16 cellular contexts compared by ENCODE assay signal in genomic region chr6:43339168-43339567, GRCh38. TPM values are rescaled to one million over a fixed set of nuclear protein-coding genes. Genes with fewer than 3 reads are reported as not detected.
A peak's percentile ranks its signal among the peaks of the same experiment; 100 is the strongest.
DNase-seq lines count a peak whose midpoint lies in the region; ATAC-seq and TF ChIP-seq lines count a peak whose summit lies in the region.
"Had no signal": no experiment of that assay in that cellular context is flagged by ENCODE, and none has a peak within 500 bp of the region (broad histone marks: within the 10 kb centered on the region; RNA-seq: fewer than 3 reads in every experiment).

No MANE protein-coding gene starts in this region.

- no peaks in the 10 kb centered on the region for H3K27me3 Mint-ChIP-seq in CD4-positive, alpha-beta T cell

- TF ChIP-seq CTCF in CD4-positive, alpha-beta T cell (IDR thresholded peaks at IDR 0.05): no peak

- intact Hi-C loops in CD4-positive, alpha-beta T cell (cut with DNase I, micrococcal nuclease): loop anchor here in 1 of 2 experiments (5.0 to 10.0 kb wide), 2 partner anchors 72 to 434 kb away; no protein-coding TSS in a partner anchor
- intact Hi-C loops in left colon (cut with DNase I, micrococcal nuclease): loop anchor here in 1 of 2 donors (10.0 kb wide), 1 partner anchor 74 kb away; no protein-coding TSS in a partner anchor

- POLR2A ChIA-PET in CD4-positive, alpha-beta T cell (lab: Charles Lee): interaction anchor here (0.7 kb wide), 1 partner anchor 284 kb away, joined by 4 read pairs; no protein-coding TSS in a partner anchor

- no peak overlapping the region for H3K27ac ChIP-seq in CD4-positive, alpha-beta T cell (ENCODE audit: low read depth, low read length)
- H3K27ac ChIP-seq: A549 had no signal

- CTCF ChIA-PET in CD4-positive, alpha-beta T cell (lab: Charles Lee): interaction anchor here (1.1 kb wide), 1 partner anchor 59 kb away, joined by 3 read pairs; no protein-coding TSS in a partner anchor

- H3K36me3 Mint-ChIP-seq in CD4-positive, alpha-beta T cell (ENCODE audit: low read depth): peaks cover 87% of the 10 kb centered on the region

- peaks cover 9% of the 10 kb centered on the region for H3K4me1 Mint-ChIP-seq in CD4-positive, alpha-beta T cell (ENCODE audit: low read depth)

- no peak for DNase-seq in CD4-positive, alpha-beta T cell
- DNase-seq in NCI-H1694 treated with DMSO at 0.1 percent for 48 hours (lab: John Stamatoyannopoulos, UW) (no peak), NOMO-1 treated with DMSO at 0.1 percent for 48 hours (lab: John Stamatoyannopoulos, UW; ENCODE audit: unreplicated experiment) (no peak), left colon (no peak), ecto neural progenitor cell (ENCODE audit: low spot score) (no peak)
- DNase-seq: activated CD4-positive, CD25-positive, alpha-beta regulatory T cell treated with anti-CD3 and anti-CD28 coated beads, Interleukin-2, amount 50 U/mL, for 72 hours; DMS79; NCI-H1694; NK-92 treated with Interleukin-12 subunit alpha and Interleukin-12 subunit beta, amount 100 ng/mL, for 24 hours; stimulated activated CD4-positive, alpha-beta T cell treated with anti-CD3 and anti-CD28 coated beads, Interleukin-4, amount 100 ng/mL, for 4 hours had no signal

- no peaks in the 10 kb centered on the region for H3K27me3 ChIP-seq in CD4-positive, alpha-beta T cell (ENCODE audit: control insufficient read depth, insufficient read depth, low read length)

- TF ChIP-seq POLR2A in GM19099 (IDR thresholded peaks at IDR 0.05; ENCODE audit: extremely low read depth, insufficient read length, low read depth): peak; percentile 31

- no peaks in the 10 kb centered on the region for H3K9me3 ChIP-seq in CD4-positive, alpha-beta T cell (ENCODE audit: control insufficient read depth, low read length)
- H3K9me3 ChIP-seq: A549 had no signal

- no peak for ATAC-seq in CD4-positive, alpha-beta T cell (ENCODE audit: poor library complexity)
- peak; percentile 80 for ATAC-seq in GM21786 (IDR thresholded peaks at IDR 0.05; ENCODE audit: unreplicated experiment)
- ATAC-seq in HG03196 (IDR thresholded peaks at IDR 0.05; ENCODE audit: unreplicated experiment): peak; percentile 43
- no peak for ATAC-seq in left colon
- ATAC-seq: A549 had no signal

- H3K9me3 Mint-ChIP-seq in CD4-positive, alpha-beta T cell: no peaks in the 10 kb centered on the region

- no peak overlapping the region for H3K4me3 Mint-ChIP-seq in CD4-positive, alpha-beta T cell

- peak overlapping the region; percentile 2 for H3K27ac Mint-ChIP-seq in CD4-positive, alpha-beta T cell

RNA-seq across cellular contexts. Expression of gene ZNF318, which starts 30.3 kb away (rescaled TPM):
- total RNA-seq in CD4-positive, alpha-beta T cell: 10 to 100 TPM; 20.4 TPM
- total RNA-seq in left colon: 10 to 100 TPM; 12.3 to 13.2 TPM

RNA-seq across cellular contexts. Expression of gene CRIP3, which starts 30.5 kb away (rescaled TPM):
- total RNA-seq in CD4-positive, alpha-beta T cell: 1 to 10 TPM; 1.8 to 2.0 TPM
- total RNA-seq in left colon: 1 to 10 TPM; 1.4 TPM
- total RNA-seq: pulmonary artery endothelial cell had no signal

RNA-seq across cellular contexts. Expression of gene SLC22A7, which starts 41.1 kb away (rescaled TPM):
- total RNA-seq in CD4-positive, alpha-beta T cell: not detected
- not detected for total RNA-seq in left colon
- total RNA-seq: mononuclear cell, pulmonary artery endothelial cell had no signal

Comparison
In these comparisons a context has a peak if more than half of its experiments do, and no peak if none do; other contexts are left out.
1. ATAC-seq: peak in GM21786 (single experiment) and HG03196 (single experiment); none in CD4-positive, alpha-beta T cell (single experiment) and left colon (single experiment).